Comparison of ENCODE assay signal across 8 cellular contexts in the genomic region with DNA sequence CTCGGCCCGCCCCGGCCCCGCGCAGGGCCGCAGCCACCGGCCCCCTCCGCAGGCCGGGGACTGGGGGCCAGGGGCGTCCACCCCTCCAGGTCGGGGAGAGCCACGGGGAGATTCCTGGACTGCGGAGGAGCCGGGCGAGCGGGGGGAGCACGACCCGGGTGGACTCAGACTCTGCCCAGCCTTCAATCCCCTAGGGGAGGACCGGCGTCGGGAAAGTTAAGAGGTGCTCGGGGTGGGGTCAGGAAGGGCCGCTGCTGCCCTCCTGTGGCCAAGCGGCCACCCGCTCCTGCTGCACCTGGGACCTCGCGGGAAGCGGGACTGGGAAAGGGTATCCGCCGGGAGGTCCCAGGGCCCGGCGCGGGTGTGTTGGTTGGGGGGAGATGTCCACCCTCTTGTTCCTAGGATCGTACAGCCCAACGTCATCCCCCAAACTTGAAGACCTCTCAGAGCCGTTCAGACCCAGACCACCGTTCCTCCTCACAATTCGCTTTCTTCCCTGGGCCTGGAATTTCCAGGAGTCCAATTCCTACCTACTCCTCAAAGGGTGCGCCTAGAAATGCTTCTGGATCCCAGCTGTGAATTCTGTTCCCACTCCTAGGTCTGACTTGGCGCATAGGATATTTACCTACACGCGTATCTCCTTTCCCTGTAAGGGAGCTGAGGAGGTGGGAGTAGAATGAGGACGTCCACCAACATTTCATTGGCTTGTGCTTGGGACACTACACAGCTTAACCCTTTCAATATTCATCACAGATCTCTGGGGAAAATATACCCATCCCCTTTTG. TPM values are rescaled to one million over a fixed set of nuclear protein-coding genes. Genes with fewer than 3 reads are reported as not detected.
DNase-seq lines count a peak whose midpoint lies in the region; ATAC-seq, FAIRE-seq and TF ChIP-seq lines count a peak whose summit lies in the region.

No MANE protein-coding gene starts in this region.

- WGBS in H1 (ENCODE audit: extremely low coverage in 1 of 2, insufficient coverage in 1 of 2, insufficient read length in 1 of 2, insufficient replicate concordance in 2 of 2, low coverage in 1 of 2, low lambda C conversion rate in 2 of 2, missing lambda C conversion rate in 1 of 2), 2 experiments: 7% methylated on average over 31 of the region's 43 CpGs; no CpG with 5 or more reads in 1 of the 2 experiments

- H2AK5ac ChIP-seq in H1 (ENCODE audit: low read depth, low read length): no peak overlapping the region

- POLR2A ChIA-PET in H1 (lab: Charles Lee; ENCODE audit: partially characterized antibody): interaction anchor here (0.6 to 1.7 kb wide), 4 partner anchors 33 to 242 kb away, joined by 3 to 17 read pairs (median 6); a partner anchor contains a TSS

- H3K79me1 ChIP-seq in H1 (ENCODE audit: low read depth, low read length): no peaks in the 10 kb centered on the region

- peaks cover 0 to 5% (median 3%) of the 10 kb centered on the region in 4 experiments; a peak in 4 of 8 replicates for H3K36me3 ChIP-seq in H1 (ENCODE audit: control insufficient read depth in 2 of 4, insufficient read depth in 4 of 4, low read length in 3 of 4)

- no peak overlapping the region for H2BK120ac ChIP-seq in H1 (replicated peaks; ENCODE audit: low read depth, low read length)

- peak overlapping the region; percentile 88 for H3K4me3 Mint-ChIP-seq in memory B cell

- H2BK20ac ChIP-seq in H1 (ENCODE audit: low read length): no peak overlapping the region

- H3K56ac ChIP-seq in H1 (replicated peaks; ENCODE audit: insufficient read length, low read depth, low read length): no peak overlapping the region

- H3K27ac Mint-ChIP-seq in memory B cell: peak overlapping the region; percentile 88

- H3K23ac ChIP-seq in H1 (ENCODE audit: insufficient read length): no peak overlapping the region

- TF ChIP-seq RAD21 in H1 (IDR thresholded peaks at IDR 0.05 in 1 of 2, conservative IDR thresholded peaks at IDR 0.05 in 1 of 2; ENCODE audit: low read depth in 2 of 2, low read length in 2 of 2): peak; percentile 87 to 91

- H3K4me2 ChIP-seq in H1 (ENCODE audit: insufficient read depth in 1 of 2, low read depth in 2 of 2, low read length in 2 of 2): peak overlapping the region; percentile 15 to 90

- no peak overlapping the region for H4K91ac ChIP-seq in H1 (replicated peaks; ENCODE audit: insufficient read length, low read length)

- peak in 1 of 2 experiments; percentile 42; a peak in 1 of 3 replicates for TF ChIP-seq POLR2A in H1 (IDR thresholded peaks at IDR 0.05; ENCODE audit: control extremely low read depth in 1 of 2, low read depth in 2 of 2, low read length in 2 of 2)

- TF ChIP-seq CTCF in H1 (IDR thresholded peaks at IDR 0.05; ENCODE audit: control extremely low read depth in 1 of 3, insufficient read depth in 1 of 3, low read depth in 1 of 3, low read length in 3 of 3): peak in 2 of 3 experiments; percentile 90 to 92; a peak in 3 of 4 replicates

- peak overlapping the region; percentile 39 to 78 (median 66) for H3K4me3 ChIP-seq in H1 (ENCODE audit: extremely low read depth in 1 of 4, insufficient read depth in 2 of 4, low read depth in 3 of 4, low read length in 4 of 4)

- no peaks in the 10 kb centered on the region for H3K79me2 ChIP-seq in H1 (ENCODE audit: control insufficient read depth in 1 of 2, insufficient read depth in 2 of 2, low read length in 2 of 2)

- peak overlapping the region in 1 of 4 experiments; percentile 13; a peak in 3 of 7 replicates for H3K9ac ChIP-seq in H1 (replicated peaks in 1 of 4; ENCODE audit: extremely low read depth in 1 of 4, low read depth in 3 of 4, low read length in 3 of 4)

- no peak overlapping the region for H3K27ac ChIP-seq in H1 (ENCODE audit: low read depth, low read length)

- peak overlapping the region; percentile 64; the same call in 1 of the 2 replicates for H4K8ac ChIP-seq in H1 (ENCODE audit: extremely low read depth, insufficient read depth, low read length)

- peak; percentile 49 for ATAC-seq in GM19438 (IDR thresholded peaks at IDR 0.05; ENCODE audit: low read depth, unreplicated experiment)
- ATAC-seq in HG03520 (IDR thresholded peaks at IDR 0.05; ENCODE audit: unreplicated experiment): peak; percentile 53
- ATAC-seq in memory B cell (ENCODE audit: low read depth): peak; percentile 69

- H3K4ac ChIP-seq in H1 (replicated peaks; ENCODE audit: insufficient read length, low read depth, low read length): no peak overlapping the region

- peaks cover 0 to 10% (median 4%) of the 10 kb centered on the region in 4 experiments; a peak in 2 of 7 replicates for H3K27me3 ChIP-seq in H1 (replicated peaks in 1 of 4; ENCODE audit: control insufficient read depth in 3 of 4, extremely low read depth in 1 of 4, insufficient read depth in 3 of 4, low read length in 3 of 4)

- H3K4me1 Mint-ChIP-seq in memory B cell: peaks cover 22% of the 10 kb centered on the region

- H3K14ac ChIP-seq in H1 (ENCODE audit: insufficient read length): no peak overlapping the region

- peak in 1 of 2 experiments; percentile 45; a peak in 1 of 3 replicates for TF ChIP-seq EP300 in H1 (IDR thresholded peaks at IDR 0.05; ENCODE audit: borderline replicate concordance in 1 of 2, low read depth in 2 of 2, low read length in 2 of 2)

- peak overlapping the region; percentile 57 for H4K5ac ChIP-seq in H1 (ENCODE audit: insufficient read length, low read depth, low read length)

- peaks cover 11% of the 10 kb centered on the region; the same call in 1 of the 2 replicates for H3K23me2 ChIP-seq in H1 (ENCODE audit: low read depth, low read length)

- H2AFZ ChIP-seq in H1 (ENCODE audit: low read length): 0 out of 2 replicates have a peak overlapping the region, but pooled peaks have one; percentile 67

- H2BK12ac ChIP-seq in H1 (ENCODE audit: low read depth, low read length): no peak overlapping the region

- CTCF ChIA-PET in H1 (lab: Charles Lee; ENCODE audit: partially characterized antibody): interaction anchor here (0.6 to 3.0 kb wide), 26 partner anchors 9 to 351 kb away, joined by 3 to 15 read pairs (median 4); a partner anchor contains a TSS

- H3K18ac ChIP-seq in H1 (ENCODE audit: extremely low read depth, low read length): peak overlapping the region; percentile 85; the same call in 1 of the 2 replicates

- H3K36me3 Mint-ChIP-seq in memory B cell: no peaks in the 10 kb centered on the region

- DNase-seq in COLO829 (ENCODE audit: low spot score) (peak; percentile 70), NCI-H82 treated with DMSO at 0.1 percent for 48 hours (lab: John Stamatoyannopoulos, UW; ENCODE audit: unreplicated experiment) (peak; percentile 76), H1 (ENCODE audit: low read depth in 1 of 2, low spot score in 2 of 2) (peak; percentile 74 to 94), memory B cell (ENCODE audit: low spot score in 2 of 2) (peak in 1 of 2 donors; percentile 57)
- peak; percentile 31 to 35 for DNase-seq in activated CD8-positive, alpha-beta memory T cell treated with anti-CD3 and anti-CD28 coated beads for 4 hours (ENCODE audit: low read depth in 2 of 2)
- DNase-seq in stimulated activated CD8-positive, alpha-beta memory T cell treated with anti-CD3 and anti-CD28 coated beads, Interleukin-15, amount 100 ng/mL, for 1 hour (ENCODE audit: low read depth): peak; percentile 30

- H3K9me3 ChIP-seq in H1 (ENCODE audit: insufficient read depth in 2 of 2, low read depth in 1 of 2, low read length in 1 of 2): no peaks in the 10 kb centered on the region

- no peaks in the 10 kb centered on the region for H3K9me3 Mint-ChIP-seq in memory B cell

- no peaks in the 10 kb centered on the region for H3K27me3 Mint-ChIP-seq in memory B cell

- FAIRE-seq in H1 (lab: Jason Lieb, UNC): no peak

- no peak overlapping the region for H2BK5ac ChIP-seq in H1 (ENCODE audit: low read depth, low read length)

- no peak overlapping the region for H2BK15ac ChIP-seq in H1 (ENCODE audit: low read length)

- peaks cover 0 to 7% of the 10 kb centered on the region in 2 experiments for H4K20me1 ChIP-seq in H1 (replicated peaks in 1 of 2; ENCODE audit: control insufficient read depth in 1 of 2, insufficient read depth in 2 of 2, low read length in 2 of 2)

- H3K4me1 ChIP-seq in H1 (replicated peaks in 1 of 4; ENCODE audit: control insufficient read depth in 3 of 4, insufficient read depth in 4 of 4, low read length in 3 of 4): peaks cover 10 to 37% (median 22%) of the 10 kb centered on the region in 4 experiments

TF ChIP-seq in H1, 55 proteins besides CTCF, POLR2A, EP300 and RAD21 (continues in another document):
- TF ChIP-seq TBP (IDR thresholded peaks at IDR 0.05; ENCODE audit: low read depth, low read length) (0 out of 2 replicates have a peak, but pooled peaks have one; percentile 18), KDM4A (IDR thresholded peaks at IDR 0.05; ENCODE audit: low read depth, low read length, severe bottlenecking) (peak; percentile 88)

RNA-seq across cellular contexts. Expression of a gene that starts 0.5 kb away (rescaled TPM):
- total RNA-seq in H1 (2021; fragmentation: NEBNext Ultra II Directional; extraction: Animal tissue kit (Norgen Biotek cat#: 25700)): 53.6 and 57.6 TPM in 2 replicates
- 97.5 and 114 TPM in 2 replicates for polyA plus RNA-seq in H1 (2011; rRNA removed)
- 144 TPM for polyA plus RNA-seq in H1 (2011; cell fraction: cytosol; rRNA removed)
- 140 TPM for polyA plus RNA-seq in H1 (2011; cell fraction: nucleus; rRNA removed)
- 72.9 to 87.5 TPM (median 81.0 TPM) in 4 replicates for polyA plus RNA-seq in H1 (2012, experiment 1 of 2)
- polyA plus RNA-seq in H1 (2012, experiment 2 of 2): 73.2 TPM
- 52.9 TPM for polyA plus RNA-seq in H1 (2013, experiment 1 of 2)
- polyA plus RNA-seq in H1 (2013, experiment 2 of 2): 48.6 TPM
- polyA minus RNA-seq in H1 (2011; rRNA and poly(A)+ RNA removed): 89.0 and 98.9 TPM in 2 replicates
- 30.7 TPM for polyA minus RNA-seq in H1 (2011; cell fraction: cytosol; rRNA and poly(A)+ RNA removed)
- polyA minus RNA-seq in H1 (2011; cell fraction: nucleus; rRNA and poly(A)+ RNA removed): 32.1 TPM

RNA-seq across cellular contexts. Expression of a gene that starts 7.7 kb away (rescaled TPM):
- total RNA-seq in H1 (2021; fragmentation: NEBNext Ultra II Directional; extraction: Animal tissue kit (Norgen Biotek cat#: 25700)): 17.5 and 19.4 TPM in 2 replicates
- polyA plus RNA-seq in H1 (2011; rRNA removed): 31.6 and 45.4 TPM in 2 replicates
- 43.8 TPM for polyA plus RNA-seq in H1 (2011; cell fraction: cytosol; rRNA removed)
- 101 TPM for polyA plus RNA-seq in H1 (2011; cell fraction: nucleus; rRNA removed)
- polyA plus RNA-seq in H1 (2012, experiment 1 of 2): 15.5 to 27.2 TPM (median 24.1 TPM) in 4 replicates
- 18.6 TPM for polyA plus RNA-seq in H1 (2012, experiment 2 of 2)
- 12.4 TPM for polyA plus RNA-seq in H1 (2013, experiment 1 of 2)
- 12.1 TPM for polyA plus RNA-seq in H1 (2013, experiment 2 of 2)
- polyA minus RNA-seq in H1 (2011; rRNA and poly(A)+ RNA removed): 10.0 and 10.3 TPM in 2 replicates
- 7.5 TPM for polyA minus RNA-seq in H1 (2011; cell fraction: cytosol; rRNA and poly(A)+ RNA removed)
- 10.1 TPM for polyA minus RNA-seq in H1 (2011; cell fraction: nucleus; rRNA and poly(A)+ RNA removed)

RNA-seq across cellular contexts. Expression of a gene that starts 33.0 kb away (rescaled TPM):
- total RNA-seq in H1 (2021; fragmentation: NEBNext Ultra II Directional; extraction: Animal tissue kit (Norgen Biotek cat#: 25700)): 105 and 109 TPM in 2 replicates
- polyA plus RNA-seq in H1 (2011; rRNA removed): 57.3 and 83.7 TPM in 2 replicates
- 57.8 TPM for polyA plus RNA-seq in H1 (2011; cell fraction: cytosol; rRNA removed)
- 261 TPM for polyA plus RNA-seq in H1 (2011; cell fraction: nucleus; rRNA removed)
- 56.1 to 92.2 TPM (median 86.3 TPM) in 4 replicates for polyA plus RNA-seq in H1 (2012, experiment 1 of 2)
- polyA plus RNA-seq in H1 (2012, experiment 2 of 2): 76.0 TPM
- 93.2 TPM for polyA plus RNA-seq in H1 (2013, experiment 1 of 2)
- polyA plus RNA-seq in H1 (2013, experiment 2 of 2): 79.8 TPM
- polyA minus RNA-seq in H1 (2011; rRNA and poly(A)+ RNA removed): 44.2 and 65.2 TPM in 2 replicates
- 48.4 TPM for polyA minus RNA-seq in H1 (2011; cell fraction: cytosol; rRNA and poly(A)+ RNA removed)
- polyA minus RNA-seq in H1 (2011; cell fraction: nucleus; rRNA and poly(A)+ RNA removed): 79.2 TPM
